Comparison of ENCODE assay signal across 8 cellular contexts in the genomic region with DNA sequence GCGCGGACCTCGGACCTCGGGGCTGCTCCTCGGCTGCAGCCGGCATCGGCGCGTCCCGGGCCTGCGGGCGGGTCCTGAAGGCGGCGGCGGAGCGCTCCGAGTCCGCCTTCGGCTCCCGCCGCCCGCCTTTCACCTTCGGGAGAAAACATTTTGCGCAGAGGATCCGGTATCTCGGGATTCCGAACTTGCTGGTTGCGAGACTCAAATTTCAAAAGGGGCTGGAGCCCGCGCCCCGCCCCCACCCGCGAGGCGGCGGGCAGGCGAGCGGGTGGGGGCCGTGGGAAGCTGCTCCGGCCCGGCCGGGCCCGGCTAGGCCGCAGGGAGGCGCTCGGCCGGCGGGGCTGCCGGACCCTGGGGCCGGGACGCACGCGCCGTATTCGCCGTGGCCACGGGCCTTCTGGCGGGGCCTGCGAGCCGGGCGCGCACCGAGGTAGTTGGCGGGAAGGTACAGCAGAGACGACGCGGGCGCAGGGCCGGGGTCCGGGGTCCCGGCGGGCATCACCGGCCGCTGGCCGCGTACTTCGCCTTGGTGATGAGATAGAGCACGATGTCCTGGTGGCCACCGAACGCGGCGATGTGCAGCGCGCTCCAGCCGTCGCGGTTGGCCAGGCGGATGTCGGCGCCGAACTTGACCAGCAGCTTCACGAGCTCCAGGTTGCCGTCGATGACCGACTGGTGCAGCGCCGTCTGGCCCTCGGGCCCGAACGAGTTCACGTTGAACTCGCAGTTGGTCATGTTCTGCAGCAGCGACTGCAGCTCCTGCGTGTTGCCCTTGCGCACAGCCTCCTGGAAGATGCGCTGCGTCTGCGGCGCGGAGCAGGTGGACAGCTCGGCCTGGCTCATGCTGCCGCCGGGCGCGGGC.
DNase-seq lines count a peak whose midpoint lies in the region; ATAC-seq and TF ChIP-seq lines count a peak whose summit lies in the region.

No MANE protein-coding gene starts in this region.

- H3K36me3 ChIP-seq in muscle layer of colon (ENCODE audit: insufficient read depth, low read length) = no peaks in the 10 kb centered on the region

- no peak overlapping the region for H3K27ac ChIP-seq in muscle layer of colon (ENCODE audit: low read depth, low read length)

- H3K27me3 Mint-ChIP-seq in effector memory CD8-positive, alpha-beta T cell = peaks cover 12 to 31% of the 10 kb centered on the region in 2 donors

- ATAC-seq in HG03439 (IDR thresholded peaks at IDR 0.05; ENCODE audit: unreplicated experiment) = peak; percentile 3
- ATAC-seq in SK-N-SH treated with all-trans-retinoic acid at 6 μM for 48 hours = peak; percentile 48
- ATAC-seq in effector memory CD8-positive, alpha-beta T cell (replicated peaks) = peak; percentile 13

- H3K9ac ChIP-seq in muscle layer of colon (ENCODE audit: low read length) = no peak overlapping the region

- no peaks in the 10 kb centered on the region for H3K9me3 ChIP-seq in muscle layer of colon (ENCODE audit: low read length)

- peaks cover 5% of the 10 kb centered on the region for H3K36me3 Mint-ChIP-seq in effector memory CD8-positive, alpha-beta T cell (ENCODE audit: insufficient read depth)

- peaks cover 3 to 11% of the 10 kb centered on the region in 2 donors for H3K4me1 Mint-ChIP-seq in effector memory CD8-positive, alpha-beta T cell (ENCODE audit: low read depth in 2 of 2)

- H3K4me3 ChIP-seq in AG10803 (ENCODE audit: low read length) (peak overlapping the region; percentile 39), GM12864 (ENCODE audit: low read depth, low read length) (peak overlapping the region; percentile 50), muscle layer of colon (ENCODE audit: low read depth in 1 of 2, low read length in 2 of 2) (peak overlapping the region; percentile 6 to 32)

- peaks cover 62 to 90% of the 10 kb centered on the region in 2 donors for H3K27me3 ChIP-seq in muscle layer of colon (ENCODE audit: control insufficient read depth in 1 of 2, insufficient read depth in 2 of 2, low read length in 2 of 2)

- no peaks in the 10 kb centered on the region for H3K9me3 Mint-ChIP-seq in effector memory CD8-positive, alpha-beta T cell

- no peak overlapping the region for H3K27ac Mint-ChIP-seq in effector memory CD8-positive, alpha-beta T cell

- H3K4me1 ChIP-seq in muscle layer of colon (ENCODE audit: insufficient read depth, low read length) = peaks cover 19% of the 10 kb centered on the region

- DNase-seq in AG10803 (ENCODE audit: low read depth) = no peak
- no peak for DNase-seq in GM12864 (ENCODE audit: low read depth)
- no peak for DNase-seq in effector memory CD8-positive, alpha-beta T cell
- DNase-seq in AG08395 (ENCODE audit: low spot score) = no peak
- DNase-seq in AML-193 (lab: John Stamatoyannopoulos, UW) = no peak

- TF ChIP-seq CTCF in AG10803 (conservative IDR thresholded peaks at IDR 0.05; ENCODE audit: low read length) = no peak
- TF ChIP-seq CTCF in GM12864 (IDR thresholded peaks at IDR 0.05; ENCODE audit: low read depth, low read length, missing control alignments) = no peak

- peak overlapping the region; percentile 65 to 74 for H3K4me3 Mint-ChIP-seq in effector memory CD8-positive, alpha-beta T cell

TF ChIP-seq in SK-N-SH treated with all-trans-retinoic acid at 6 μM for 48 hours, 23 proteins besides CTCF, POLR2A, EP300 and RAD21:
- TF ChIP-seq RARB (CRISPR knock-in tag; IDR thresholded peaks at IDR 0.05) = no peak
- no peak for TF ChIP-seq ZC3H10 (CRISPR knock-in tag; IDR thresholded peaks at IDR 0.05)
- TF ChIP-seq PPARA (CRISPR knock-in tag; IDR thresholded peaks at IDR 0.05; ENCODE audit: borderline replicate concordance) = no peak
- TF ChIP-seq PATZ1 (CRISPR knock-in tag; IDR thresholded peaks at IDR 0.05; ENCODE audit: borderline replicate concordance) = no peak
- TF ChIP-seq CSRNP3 (CRISPR knock-in tag; IDR thresholded peaks at IDR 0.05) = no peak
- TF ChIP-seq, protein P1, sequence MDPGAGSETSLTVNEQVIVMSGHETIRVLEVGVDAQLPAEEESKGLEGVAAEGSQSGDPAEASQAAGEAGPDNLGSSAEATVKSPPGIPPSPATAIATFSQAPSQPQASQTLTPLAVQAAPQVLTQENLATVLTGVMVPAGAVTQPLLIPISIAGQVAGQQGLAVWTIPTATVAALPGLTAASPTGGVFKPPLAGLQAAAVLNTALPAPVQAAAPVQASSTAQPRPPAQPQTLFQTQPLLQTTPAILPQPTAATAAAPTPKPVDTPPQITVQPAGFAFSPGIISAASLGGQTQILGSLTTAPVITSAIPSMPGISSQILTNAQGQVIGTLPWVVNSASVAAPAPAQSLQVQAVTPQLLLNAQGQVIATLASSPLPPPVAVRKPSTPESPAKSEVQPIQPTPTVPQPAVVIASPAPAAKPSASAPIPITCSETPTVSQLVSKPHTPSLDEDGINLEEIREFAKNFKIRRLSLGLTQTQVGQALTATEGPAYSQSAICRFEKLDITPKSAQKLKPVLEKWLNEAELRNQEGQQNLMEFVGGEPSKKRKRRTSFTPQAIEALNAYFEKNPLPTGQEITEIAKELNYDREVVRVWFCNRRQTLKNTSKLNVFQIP (CRISPR knock-in tag; IDR thresholded peaks at IDR 0.05; ENCODE audit: borderline replicate concordance, low read depth) = no peak
- no peak for TF ChIP-seq GLIS3 (CRISPR knock-in tag; IDR thresholded peaks at IDR 0.05)
- TF ChIP-seq ZFP30 (CRISPR knock-in tag; IDR thresholded peaks at IDR 0.05) = no peak
- no peak for TF ChIP-seq ISL1 (CRISPR knock-in tag; IDR thresholded peaks at IDR 0.05)
- TF ChIP-seq ZFP3 (CRISPR knock-in tag; IDR thresholded peaks at IDR 0.05) = no peak
- TF ChIP-seq OSR1 (CRISPR knock-in tag; IDR thresholded peaks at IDR 0.05) = no peak
- TF ChIP-seq ZNF8 (CRISPR knock-in tag; IDR thresholded peaks at IDR 0.05) = no peak
- TF ChIP-seq ARNTL (CRISPR knock-in tag; IDR thresholded peaks at IDR 0.05; ENCODE audit: borderline replicate concordance, low read depth) = no peak
- TF ChIP-seq TSHZ2 (CRISPR knock-in tag; IDR thresholded peaks at IDR 0.05) = no peak
